In the genomic region with DNA sequence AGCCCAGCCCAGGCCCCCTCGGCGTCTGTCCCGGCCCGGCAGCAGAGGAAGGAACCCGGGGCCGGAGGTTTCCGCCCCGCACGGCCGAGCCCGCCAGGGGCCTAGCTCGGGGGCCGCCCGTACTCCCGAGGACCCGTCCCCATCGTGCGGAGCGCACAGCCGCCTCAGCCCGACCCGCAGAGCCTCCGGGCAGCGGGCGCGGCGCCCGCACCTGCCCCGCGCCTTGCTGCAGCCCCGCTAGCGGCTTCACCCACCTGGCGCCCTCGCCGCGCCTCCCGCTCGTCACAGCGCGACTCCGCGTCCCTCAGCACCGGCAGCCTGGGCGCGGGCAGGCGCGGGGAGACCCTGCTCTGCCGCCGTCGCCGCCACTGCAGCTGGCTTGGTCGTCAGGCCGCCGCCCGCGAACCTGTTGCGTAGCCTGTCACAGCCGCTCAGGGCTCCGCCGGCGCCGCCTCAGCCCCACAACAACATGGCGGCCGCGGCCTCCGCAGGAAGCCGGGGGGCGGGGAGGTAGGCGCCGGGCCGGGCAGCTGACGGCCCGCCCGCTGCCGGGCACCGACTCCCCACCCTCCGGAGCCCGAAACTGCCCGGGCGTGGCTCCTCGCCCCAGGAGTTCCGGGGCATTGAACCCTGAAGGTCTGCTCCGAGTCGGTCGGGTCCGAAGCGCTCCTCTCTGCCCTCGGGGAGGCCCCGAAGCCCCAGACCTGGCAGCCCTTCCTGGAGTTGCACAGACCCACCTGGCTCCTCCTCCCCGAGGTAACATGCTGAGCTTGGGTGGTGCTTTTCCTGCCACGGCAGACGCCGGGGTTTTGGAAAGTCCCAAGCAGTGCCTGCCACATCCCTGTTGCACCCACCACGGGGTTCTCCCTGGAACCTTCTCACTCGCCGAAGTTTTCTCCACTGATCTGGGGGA, we compare ENCODE assay signal across 8 cellular contexts. TPM values are rescaled to one million over a fixed set of nuclear protein-coding genes. Genes with fewer than 3 reads are reported as not detected.
DNase-seq lines count a peak whose midpoint lies in the region; ATAC-seq and TF ChIP-seq lines count a peak whose summit lies in the region.

TSS of gene ITSN2 (minus strand) at position 487 of the 913 bp plus-strand sequence. CDS start 32,454 bp downstream, outside the sequence.

- H3K9me3 ChIP-seq in HUES64 (ENCODE audit: insufficient read depth, low read depth, low read length) (no peaks in the 10 kb centered on the region), fibroblast of lung (ENCODE audit: control insufficient read depth, insufficient read depth, low read depth, low read length) (no peaks in the 10 kb centered on the region)

- H3K4me1 Mint-ChIP-seq in natural killer cell = peaks cover 27 to 31% of the 10 kb centered on the region in 2 donors

- H3K4me3 ChIP-seq in HUES64 (ENCODE audit: low read length) (peak within 1 kb of the TSS; percentile 91), fibroblast of lung (replicated peaks in 1 of 4; ENCODE audit: control extremely low read depth in 1 of 4, insufficient read depth in 1 of 4, low read depth in 3 of 4, low read length in 4 of 4) (peak within 1 kb of the TSS; percentile 83 to 90 (median 87))

- peak within 1 kb of the TSS; percentile 87 to 93 for H3K27ac Mint-ChIP-seq in natural killer cell

- TF ChIP-seq CTCF in fibroblast of lung (conservative IDR thresholded peaks at IDR 0.05 in 1 of 2, IDR thresholded peaks at IDR 0.05 in 1 of 2; ENCODE audit: low read depth in 1 of 2, low read length in 2 of 2) (no peak), natural killer cell (IDR thresholded peaks at IDR 0.05) (no peak)

- H3K4me2 ChIP-seq in fibroblast of lung (ENCODE audit: extremely low read depth, insufficient read depth, low read length) = peak within 1 kb of the TSS; percentile 87

- H3K9me3 Mint-ChIP-seq in natural killer cell = no peaks in the 10 kb centered on the region

- H3K27me3 ChIP-seq in HUES64 (ENCODE audit: insufficient read depth, low read length) (peaks cover 27% of the 10 kb centered on the region), fibroblast of lung (ENCODE audit: control insufficient read depth, insufficient read depth, low read length) (no peaks in the 10 kb centered on the region)

- peak within 1 kb of the TSS; percentile 89 for H3K4me3 Mint-ChIP-seq in natural killer cell

- DNase-seq in DMS53 treated with DMSO at 0.1 percent for 48 hours (lab: John Stamatoyannopoulos, UW; ENCODE audit: unreplicated experiment) (peak; percentile 52), RPMI7951 (ENCODE audit: low read depth) (peak; percentile 72), fibroblast of lung (ENCODE audit: low read depth in 2 of 2) (peak; percentile 50 to 64), natural killer cell (peak; percentile 83)
- peak; percentile 59 to 68 for DNase-seq in activated T-helper 1 cell treated with anti-CD3 and anti-CD28 coated beads, Interleukin-2, amount 50 U/mL, for 16 hours (ENCODE audit: low read depth in 1 of 2, low spot score in 1 of 2)
- DNase-seq in stimulated activated naive CD4-positive, alpha-beta T cell (lab: John Stamatoyannopoulos, UW) = peak; percentile 74 to 91 (median 79)

- peak within 1 kb of the TSS; percentile 71; the same call in 1 of the 2 replicates for H3K27ac ChIP-seq in HUES64 (ENCODE audit: low read depth, low read length)
- peak within 1 kb of the TSS; percentile 81 for H3K27ac ChIP-seq in fibroblast of lung (ENCODE audit: insufficient read depth, low read length)

- H3K36me3 Mint-ChIP-seq in natural killer cell = no peaks in the 10 kb centered on the region

- no peaks in the 10 kb centered on the region for H4K20me1 ChIP-seq in fibroblast of lung (ENCODE audit: control insufficient read depth, extremely low read depth, insufficient read depth, low read length)

- H3K79me2 ChIP-seq in fibroblast of lung (ENCODE audit: control insufficient read depth, insufficient read depth, low read length) = peaks cover 21% of the 10 kb centered on the region

- H3K4me1 ChIP-seq in HUES64 (ENCODE audit: insufficient read depth, low read length) (peaks cover 13% of the 10 kb centered on the region; the same call in 1 of the 2 replicates), fibroblast of lung (ENCODE audit: control insufficient read depth, extremely low read depth, insufficient read depth, low read length) (peaks cover 2% of the 10 kb centered on the region)

- intact Hi-C loops in natural killer cell (cut with micrococcal nuclease) = no loop called here

- H2AFZ ChIP-seq in fibroblast of lung (ENCODE audit: low read length) = peak within 1 kb of the TSS; percentile 89

- peak; percentile 77 for ATAC-seq in GM21515 (IDR thresholded peaks at IDR 0.05; ENCODE audit: unreplicated experiment)
- peak; percentile 85 to 95 (median 89) for ATAC-seq in natural killer cell

- H3K36me3 ChIP-seq in HUES64 (ENCODE audit: insufficient read depth, low read length) = no peaks in the 10 kb centered on the region
- H3K36me3 ChIP-seq in fibroblast of lung (ENCODE audit: control insufficient read depth, insufficient read depth, low read length) = no peaks in the 10 kb centered on the region

- 1% methylated on average over 95 of the region's 96 CpGs for WGBS in HUES64

- H3K9ac ChIP-seq in HUES64 (ENCODE audit: low read depth, low read length) (peak within 1 kb of the TSS; percentile 73), fibroblast of lung (ENCODE audit: insufficient read depth, low read length) (peak within 1 kb of the TSS; percentile 78)

- H3K27me3 Mint-ChIP-seq in natural killer cell (ENCODE audit: low read depth in 2 of 2) = no peaks in the 10 kb centered on the region

RNA-seq across cellular contexts. Expression of gene ITSN2, which starts in this region (rescaled TPM):
- polyA plus RNA-seq in HUES64 (2013, experiment 1 of 2) = 7.5 TPM
- 8.0 TPM for polyA plus RNA-seq in HUES64 (2013, experiment 2 of 2)
- total RNA-seq in RPMI7951 (2014; rRNA removed; shearing (Covaris generic)) = 22.5 and 24.0 TPM in 2 replicates
- total RNA-seq in fibroblast of lung (33.9 and 43.4 TPM in 2 replicates), natural killer cell (100 to 1,000 TPM; 101 to 118 (median 115) TPM)
- polyA plus RNA-seq in fibroblast of lung = 21.8 and 23.1 TPM in 2 replicates
- polyA plus RNA-seq in fibroblast of lung (2012) = 14.0 and 15.6 TPM in 2 replicates
- polyA minus RNA-seq in fibroblast of lung (ENCODE audit: low replicate concordance) = 16.3 and 20.3 TPM in 2 replicates

Comparison
In these comparisons a context has a peak if more than half of its experiments do, and no peak if none do; other contexts are left out.
1. Peak in every context shown above with its lines: DNase-seq, ATAC-seq, H3K4me3 ChIP-seq and H3K27ac ChIP-seq.